In genomic region chr2:39436592-39437521, GRCh38 we compare ENCODE assay signal across 8 cellular contexts. TPM values are rescaled to one million over a fixed set of nuclear protein-coding genes. Genes with fewer than 3 reads are reported as not detected.
A peak's percentile ranks its signal among the peaks of the same experiment; 100 is the strongest.
DNase-seq lines count a peak whose midpoint lies in the region; ATAC-seq and TF ChIP-seq lines count a peak whose summit lies in the region.

Gene MAP4K3 (minus strand): TSS chr2:39437285. CDS start chr2:39436987, 298 bp downstream.

- H3K4me1 ChIP-seq in RWPE2 (ENCODE audit: insufficient read depth, poor library complexity, severe bottlenecking): peaks cover 25% of the 10 kb centered on the region

- H3K36me3 ChIP-seq in RWPE2 (ENCODE audit: low read depth): no peaks in the 10 kb centered on the region

- H3K4me3 Mint-ChIP-seq in natural killer cell treated with Interleukin-12 subunit alpha and Interleukin-12 subunit beta and Interleukin-15 and Interleukin-18, amount 100 ng/mL, for 72 hours: peak within 1 kb of the TSS; percentile 80

- H3K9me3 Mint-ChIP-seq in natural killer cell treated with Interleukin-12 subunit alpha and Interleukin-12 subunit beta and Interleukin-15 and Interleukin-18, amount 100 ng/mL, for 72 hours: no peaks in the 10 kb centered on the region

- H3K27ac Mint-ChIP-seq in natural killer cell treated with Interleukin-12 subunit alpha and Interleukin-12 subunit beta and Interleukin-15 and Interleukin-18, amount 100 ng/mL, for 72 hours: peak within 1 kb of the TSS; percentile 60 to 89

- peak within 1 kb of the TSS; percentile 67 for H3K27ac ChIP-seq in RWPE2 (ENCODE audit: poor library complexity, severe bottlenecking)

- H3K4me1 Mint-ChIP-seq in natural killer cell treated with Interleukin-12 subunit alpha and Interleukin-12 subunit beta and Interleukin-15 and Interleukin-18, amount 100 ng/mL, for 72 hours (ENCODE audit: low read depth in 2 of 2): peaks cover 15 to 21% of the 10 kb centered on the region in 2 donors

- H3K4me3 ChIP-seq in LNCaP clone FGC (ENCODE audit: low read depth, low read length): peak within 1 kb of the TSS; percentile 75
- peak within 1 kb of the TSS; percentile 89 for H3K4me3 ChIP-seq in RWPE2 (ENCODE audit: severe bottlenecking)
- H3K4me3 ChIP-seq in fibroblast of pulmonary artery (replicated peaks; ENCODE audit: low read depth, low read length): peak within 1 kb of the TSS; percentile 93

- peak; percentile 97 for DNase-seq in Daoy (ENCODE audit: low read depth)
- peak; percentile 59 for DNase-seq in GOT3 (lab: John Stamatoyannopoulos, UW)
- DNase-seq in LNCaP clone FGC (ENCODE audit: low read depth): peak; percentile 65
- DNase-seq in RWPE2 (ENCODE audit: low spot score): peak; percentile 93
- DNase-seq in activated T-helper 9 cell treated with anti-CD3 and anti-CD28 coated beads, Interleukin-2, amount 50 U/mL, for 16 hours (ENCODE audit: low read depth): peak; percentile 63
- peak; percentile 96 for DNase-seq in fibroblast of pulmonary artery (ENCODE audit: low read depth)
- DNase-seq in natural killer cell treated with Interleukin-12 subunit alpha and Interleukin-12 subunit beta and Interleukin-15 and Interleukin-18, amount 100 ng/mL, for 72 hours (ENCODE audit: low spot score): peak; percentile 90
- DNase-seq in stimulated activated naive CD4-positive, alpha-beta T cell treated with Interleukin-2 at 50 U/mL for 16 hours (lab: John Stamatoyannopoulos, UW): peak; percentile 72

- no peaks in the 10 kb centered on the region for H3K36me3 Mint-ChIP-seq in natural killer cell treated with Interleukin-12 subunit alpha and Interleukin-12 subunit beta and Interleukin-15 and Interleukin-18, amount 100 ng/mL, for 72 hours

- no peaks in the 10 kb centered on the region for H3K9me3 ChIP-seq in RWPE2 (ENCODE audit: severe bottlenecking)

- ATAC-seq in RWPE2 (ENCODE audit: low read depth): peak; percentile 70
- ATAC-seq in natural killer cell treated with Interleukin-12 subunit alpha and Interleukin-12 subunit beta and Interleukin-15 and Interleukin-18, amount 100 ng/mL, for 72 hours: peak; percentile 89 to 94

- no peaks in the 10 kb centered on the region for H3K27me3 Mint-ChIP-seq in natural killer cell treated with Interleukin-12 subunit alpha and Interleukin-12 subunit beta and Interleukin-15 and Interleukin-18, amount 100 ng/mL, for 72 hours

- no peaks in the 10 kb centered on the region for H3K27me3 ChIP-seq in RWPE2 (ENCODE audit: insufficient read depth, poor library complexity, severe bottlenecking)

- no peak for TF ChIP-seq CTCF in LNCaP clone FGC (IDR thresholded peaks at IDR 0.05; ENCODE audit: control insufficient read depth, extremely low read depth, insufficient read depth)
- TF ChIP-seq CTCF in RWPE2 (IDR thresholded peaks at IDR 0.05; ENCODE audit: poor library complexity, severe bottlenecking): no peak
- TF ChIP-seq CTCF in fibroblast of pulmonary artery (IDR thresholded peaks at IDR 0.05; ENCODE audit: low read length, missing control alignments): no peak

RNA-seq across cellular contexts. Expression of gene MAP4K3, which starts in this region (rescaled TPM):
- total RNA-seq in Daoy (2014; rRNA removed; shearing (Covaris generic)): 29.9 and 42.5 TPM in 2 replicates
- 10 to 100 TPM in 1 of 2 donors, 1 to 10 TPM in 1; 9.6 to 21.0 TPM for total RNA-seq in natural killer cell treated with Interleukin-12 subunit alpha and Interleukin-12 subunit beta and Interleukin-15 and Interleukin-18, amount 100 ng/mL, for 72 hours

Comparison
In these comparisons a context has a peak if more than half of its experiments do, and no peak if none do; other contexts are left out.
1. Peak in every context shown above with its lines: DNase-seq, ATAC-seq, H3K4me3 ChIP-seq and H3K27ac ChIP-seq.